Comparison of ENCODE assay signal across 27 cellular contexts in the genomic region with DNA sequence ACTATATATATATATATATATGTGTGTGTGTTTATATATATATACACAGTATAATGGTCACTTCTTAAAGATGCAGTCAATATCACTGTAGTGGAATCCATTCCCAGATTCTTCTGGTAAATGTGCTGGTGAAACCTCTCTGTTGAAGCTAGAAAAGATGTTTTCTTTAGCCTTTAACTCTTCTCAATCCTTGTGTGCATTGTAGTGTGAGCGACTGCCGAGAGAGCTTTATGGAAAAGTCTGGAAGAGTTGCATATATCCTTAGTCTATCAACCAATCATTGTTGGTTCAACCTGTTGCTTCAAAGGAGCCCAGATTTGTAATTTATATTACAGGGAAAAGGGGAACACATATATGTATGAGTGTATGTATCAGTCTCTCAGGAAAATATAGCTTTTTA. TPM values are rescaled to one million over a fixed set of nuclear protein-coding genes. Genes with fewer than 3 reads are reported as not detected.
A peak's percentile ranks its signal among the peaks of the same experiment; 100 is the strongest.
DNase-seq lines count a peak whose midpoint lies in the region; ATAC-seq and TF ChIP-seq lines count a peak whose summit lies in the region.
"Had no signal": no experiment of that assay in that cellular context is flagged by ENCODE, and none has a peak within 500 bp of the region (broad histone marks: within the 10 kb centered on the region; RNA-seq: fewer than 3 reads in every experiment).

No MANE protein-coding gene starts in this region.

- POLR2A ChIA-PET in A673 (lab: Charles Lee; ENCODE audit: low non-redundant PET) (no interaction called here), HEK293 (lab: Yijun Ruan, JAX) (no interaction called here)

- no peak overlapping the region for H3K4me2 ChIP-seq in mammary epithelial cell (ENCODE audit: insufficient read depth, low read depth, low read length)
- H3K4me2 ChIP-seq: A549, BLaER1 had no signal

- H3K4me1 Mint-ChIP-seq in chondrocyte (ENCODE audit: low read depth) = peaks cover 18% of the 10 kb centered on the region
- H3K4me1 Mint-ChIP-seq: CD4-positive, alpha-beta memory T cell; CD8-positive, alpha-beta memory T cell had no signal

- DNase-seq in mammary epithelial cell (no peak), breast epithelium (ENCODE audit: low spot score in 2 of 2) (no peak), A673 (ENCODE audit: low spot score) (no peak), chondrocyte (ENCODE audit: low spot score) (no peak), cerebellar cortex (ENCODE audit: low spot score) (no peak), MG63 (no peak)
- DNase-seq: ACHN; BE2C; C1 segment of cervical spinal cord; CD4-positive, alpha-beta memory T cell; CD4-positive, CD25-positive, alpha-beta regulatory T cell; CD8-positive, alpha-beta memory T cell; COR-L47; DMS 273 treated with DMSO at 0.1 percent for 48 hours; DMS153; DMS53; DMS79; DND-41; EL; GDM1 had no signal

- no peak for ATAC-seq in HG03457 (IDR thresholded peaks at IDR 0.05; ENCODE audit: unreplicated experiment)
- ATAC-seq: A549, GM12878 had no signal

- H3K27me3 ChIP-seq in mammary epithelial cell (ENCODE audit: insufficient read depth, low read length) (no peaks in the 10 kb centered on the region), breast epithelium (no peaks in the 10 kb centered on the region), A673 (replicated peaks; ENCODE audit: insufficient read depth, low read depth, low read length, poor library complexity) (no peaks in the 10 kb centered on the region), MG63 (no peaks in the 10 kb centered on the region)
- H3K27me3 ChIP-seq: BE2C, BLaER1 had no signal

- H3K9me3 Mint-ChIP-seq in chondrocyte (ENCODE audit: low read depth) = no peaks in the 10 kb centered on the region
- H3K9me3 Mint-ChIP-seq: CD4-positive, alpha-beta memory T cell; CD4-positive, CD25-positive, alpha-beta regulatory T cell; CD8-positive, alpha-beta memory T cell had no signal

- no peak overlapping the region for H3K4me3 Mint-ChIP-seq in chondrocyte (ENCODE audit: unreplicated experiment)
- H3K4me3 Mint-ChIP-seq: CD14-positive monocyte; CD4-positive, alpha-beta memory T cell; CD4-positive, CD25-positive, alpha-beta regulatory T cell; CD8-positive, alpha-beta memory T cell had no signal

- H2AFZ ChIP-seq in mammary epithelial cell (ENCODE audit: low read depth, low read length) = no peak overlapping the region

- TF ChIP-seq CTCF in mammary epithelial cell (conservative IDR thresholded peaks at IDR 0.05 in 1 of 2, IDR thresholded peaks at IDR 0.05 in 1 of 2; ENCODE audit: extremely low read depth in 1 of 2, insufficient read depth in 1 of 2, low read depth in 1 of 2, low read length in 2 of 2) (no peak), breast epithelium (IDR thresholded peaks at IDR 0.05) (no peak), A673 (conservative IDR thresholded peaks at IDR 0.05; ENCODE audit: low read depth, low read length) (no peak), HEK293 (tag by site-specific recombination; IDR thresholded peaks at IDR 0.05) (no peak), chondrocyte (IDR thresholded peaks at IDR 0.05) (no peak)

- H3K4me3 ChIP-seq in mammary epithelial cell (replicated peaks in 1 of 3; ENCODE audit: insufficient read depth in 1 of 3, low read depth in 2 of 3, low read length in 3 of 3) (no peak overlapping the region), breast epithelium (no peak overlapping the region), A673 (ENCODE audit: low read depth, low read length, poor library complexity, severe bottlenecking) (no peak overlapping the region), HEK293 (ENCODE audit: low read depth, low read length) (no peak overlapping the region), MG63 (no peak overlapping the region)
- H3K4me3 ChIP-seq: A549, BLaER1, GM12878 had no signal

- BruUV-seq in mammary epithelial cell (replicated peaks; lab: Mats Ljungman, UMichigan) (TSS peak; percentile 37), A673 (replicated peaks; lab: Mats Ljungman, UMichigan) (TSS peak; percentile 27)

- no peak overlapping the region for H3K27ac ChIP-seq in mammary epithelial cell (ENCODE audit: insufficient read depth, low read depth, low read length)
- no peak overlapping the region for H3K27ac ChIP-seq in breast epithelium
- no peak overlapping the region for H3K27ac ChIP-seq in A673 (ENCODE audit: low read depth, low read length, poor library complexity, severe bottlenecking)
- H3K27ac ChIP-seq in HEK293 (ENCODE audit: extremely low read depth, low read depth, low read length) = no peak overlapping the region
- H3K27ac ChIP-seq: 22Rv1, A549, BLaER1 had no signal

- no peaks in the 10 kb centered on the region for H3K79me2 ChIP-seq in mammary epithelial cell (ENCODE audit: insufficient read depth, low read length)

- intact Hi-C loops in mammary epithelial cell (cut with micrococcal nuclease) = no loop called here
- intact Hi-C loops in breast epithelium (cut with DNase I; ENCODE audit: low total_unique reads) = no loop called here
- intact Hi-C loops in A673 (cut with micrococcal nuclease; ENCODE audit: unreplicated experiment) = no loop called here

- in situ Hi-C loops in mammary epithelial cell (cut with MboI; ENCODE audit: low sequenced_read_pairs in 2 of 2) = no loop called here

- CTCF ChIA-PET in mammary epithelial cell (lab: Charles Lee; ENCODE audit: low non-redundant PET) (no interaction called here), A673 (lab: Charles Lee) (no interaction called here), HEK293 (lab: Yijun Ruan, JAX) (interaction anchor here (1.2 kb wide), 1 partner anchor 50 kb away, joined by 5 read pairs; a partner anchor contains a TSS)

- H3K36me3 ChIP-seq in mammary epithelial cell (ENCODE audit: insufficient read depth, low read length) = peaks cover 14% of the 10 kb centered on the region
- no peaks in the 10 kb centered on the region for H3K36me3 ChIP-seq in breast epithelium
- peaks cover 17% of the 10 kb centered on the region for H3K36me3 ChIP-seq in A673 (ENCODE audit: insufficient read depth, low read length, poor library complexity, severe bottlenecking)
- H3K36me3 ChIP-seq in HEK293 (ENCODE audit: control insufficient read depth in 2 of 2, insufficient read depth in 1 of 2, low read length in 2 of 2) = peaks cover 3 to 20% of the 10 kb centered on the region in 2 experiments; a peak in 2 of 3 replicates
- H3K36me3 ChIP-seq in MG63 = peaks cover 44% of the 10 kb centered on the region
- H3K36me3 ChIP-seq: BE2C had no signal

- H3K4me1 ChIP-seq in mammary epithelial cell (ENCODE audit: insufficient read depth, low read length) (peaks cover 3% of the 10 kb centered on the region), breast epithelium (no peaks in the 10 kb centered on the region), A673 (ENCODE audit: insufficient read depth, low read length, poor library complexity, severe bottlenecking) (no peaks in the 10 kb centered on the region), HEK293 (ENCODE audit: control insufficient read depth, insufficient read depth, low read length) (no peaks in the 10 kb centered on the region)

- no peak for TF ChIP-seq POLR2A in breast epithelium (IDR thresholded peaks at IDR 0.05)

- dilution Hi-C loops in mammary epithelial cell (cut with HindIII; ENCODE audit: low sequenced_read_pairs) = no loop called here

- no peaks in the 10 kb centered on the region for H3K27me3 Mint-ChIP-seq in chondrocyte (ENCODE audit: low read depth)
- H3K27me3 Mint-ChIP-seq: CD4-positive, alpha-beta memory T cell; CD4-positive, CD25-positive, alpha-beta regulatory T cell; CD8-positive, alpha-beta memory T cell had no signal

- no peak overlapping the region for H3K9ac ChIP-seq in mammary epithelial cell (ENCODE audit: insufficient read depth, low read length)
- H3K9ac ChIP-seq: BLaER1 had no signal

- H3K27ac Mint-ChIP-seq in chondrocyte (ENCODE audit: unreplicated experiment) = peak overlapping the region; percentile 2
- H3K27ac Mint-ChIP-seq: CD14-positive monocyte; CD4-positive, CD25-positive, alpha-beta regulatory T cell had no signal

- WGBS in mammary epithelial cell (ENCODE audit: low coverage, missing lambda C conversion rate) = 100% methylated on average over 2 of the region's 2 CpGs

- H3K36me3 Mint-ChIP-seq in chondrocyte (ENCODE audit: low read depth) = peaks cover 9% of the 10 kb centered on the region

- H3K9me3 ChIP-seq in mammary epithelial cell (replicated peaks; ENCODE audit: insufficient read depth, low read length) (no peaks in the 10 kb centered on the region), breast epithelium (no peaks in the 10 kb centered on the region), A673 (ENCODE audit: low read depth, low read length, poor library complexity, severe bottlenecking) (no peaks in the 10 kb centered on the region), HEK293 (ENCODE audit: control insufficient read depth, insufficient read depth, low read depth, low read length) (no peaks in the 10 kb centered on the region), MG63 (no peaks in the 10 kb centered on the region)
- H3K9me3 ChIP-seq: A549, BE2C, BLaER1 had no signal

- H4K20me1 ChIP-seq in mammary epithelial cell (ENCODE audit: insufficient read depth, low read length) = no peaks in the 10 kb centered on the region
- H4K20me1 ChIP-seq: BLaER1 had no signal

TF ChIP-seq in HEK293, 187 proteins besides CTCF, POLR2A, EP300 and RAD21:
- TF ChIP-seq SCRT2 (tag by site-specific recombination; IDR thresholded peaks at IDR 0.05) = 0 out of 2 replicates have a peak, but pooled peaks have one; percentile 49
- no peak for TF ChIP-seq ZNF221 (tag by site-specific recombination; IDR thresholded peaks at IDR 0.05; ENCODE audit: borderline replicate concordance)

RNA-seq across cellular contexts. Expression of a gene that starts 27.7 kb away (rescaled TPM):
- 10 to 100 TPM; 16.1 to 23.3 TPM for total RNA-seq in mammary epithelial cell
- 18.5 TPM for polyA plus RNA-seq in mammary epithelial cell
- 11.6 TPM for polyA minus RNA-seq in mammary epithelial cell
- total RNA-seq in breast epithelium = 100 to 1,000 TPM in 1 of 3 donors, 10 to 100 TPM in 2; 47.6 to 111 (median 62.6) TPM
- total RNA-seq in A673 (2021) = 2.7 and 4.2 TPM in 2 replicates
- 25.8 to 29.3 TPM (median 28.0 TPM) in 3 replicates for total RNA-seq in chondrocyte
- 7.7 and 30.4 TPM in 2 replicates for total RNA-seq in MG63 (2014; rRNA removed; shearing (Covaris generic); ENCODE audit: low replicate concordance)
